ENCODE assay signal across 2 cellular contexts in the genomic region with DNA sequence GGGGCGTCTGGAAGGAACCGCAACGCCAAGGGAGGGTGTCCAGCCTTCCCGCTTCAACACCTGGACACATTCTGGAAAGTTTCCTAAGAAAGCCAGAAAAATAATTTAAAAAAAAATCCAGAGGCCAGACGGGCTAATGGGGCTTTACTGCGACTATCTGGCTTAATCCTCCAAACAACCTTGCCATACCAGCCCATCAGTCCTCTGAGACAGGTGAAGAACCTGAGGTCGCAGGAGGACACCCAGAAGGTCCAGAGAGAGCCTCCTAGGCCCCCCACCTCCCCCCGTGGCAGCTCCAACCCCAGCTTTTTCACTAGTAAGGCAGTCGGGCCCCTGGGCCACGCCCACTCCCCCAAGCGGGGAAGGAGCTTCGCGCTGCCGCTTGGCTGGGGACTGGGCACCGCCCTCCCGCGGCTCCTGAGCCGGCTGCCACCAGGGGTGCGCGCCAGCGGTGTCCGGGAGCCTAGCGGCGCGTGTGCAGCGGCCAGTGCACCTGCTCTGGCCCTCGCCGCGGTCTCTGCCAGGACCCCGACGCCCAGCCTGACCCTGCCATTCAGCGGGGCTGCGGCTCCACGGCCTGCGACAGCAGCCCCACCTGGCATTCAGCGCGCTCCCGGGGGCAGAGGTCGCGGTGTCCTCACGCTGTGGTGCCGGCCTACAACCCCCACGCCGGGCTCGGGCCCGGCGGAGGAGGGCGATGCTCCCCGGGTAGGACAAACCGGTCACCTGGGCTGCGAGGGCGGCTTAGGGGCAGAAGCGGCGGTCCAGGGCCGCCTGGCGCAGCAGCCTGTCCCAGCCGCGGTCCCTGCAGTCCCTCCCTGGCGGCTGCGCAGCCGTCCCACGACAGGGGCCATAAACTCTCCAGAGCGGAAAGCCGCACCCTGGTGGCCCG. TPM values are rescaled to one million over a fixed set of nuclear protein-coding genes. Genes with fewer than 3 reads are reported as not detected.
"Had no signal": no experiment of that assay in that cellular context is flagged by ENCODE, and none has a peak within 500 bp of the region (broad histone marks: within the 10 kb centered on the region; RNA-seq: fewer than 3 reads in every experiment).

No MANE protein-coding gene starts in this region.

RNA-seq across cellular contexts. Expression of a gene that starts 37.8 kb away (rescaled TPM):
- total RNA-seq: H4, HT-29 had no signal
